In the genomic region with DNA sequence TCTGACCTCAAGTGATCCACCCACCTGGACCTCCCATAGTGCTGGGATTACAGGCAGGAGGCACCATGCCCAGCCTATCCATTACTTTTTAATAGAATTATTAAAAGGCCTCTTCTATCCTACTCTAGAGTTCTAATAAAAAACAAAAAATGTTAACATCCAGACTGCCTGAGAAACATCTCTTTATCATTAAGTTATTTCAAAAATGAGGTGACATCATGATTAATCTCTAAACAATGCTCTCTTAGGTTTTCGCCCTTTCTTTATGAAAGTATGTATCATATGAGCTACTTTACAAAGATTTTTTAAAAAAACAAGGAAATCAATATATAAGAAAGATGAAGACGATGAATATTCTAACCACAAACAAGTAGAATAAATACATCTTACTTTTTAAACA, we compare ENCODE assay signal across 20 cellular contexts. TPM values are rescaled to one million over a fixed set of nuclear protein-coding genes. Genes with fewer than 3 reads are reported as not detected.
DNase-seq lines count a peak whose midpoint lies in the region; ATAC-seq and TF ChIP-seq lines count a peak whose summit lies in the region.
"Had no signal": no experiment of that assay in that cellular context is flagged by ENCODE, and none has a peak within 500 bp of the region (broad histone marks: within the 10 kb centered on the region; RNA-seq: fewer than 3 reads in every experiment).

No MANE protein-coding gene starts in this region.

- peak overlapping the region; percentile 13; the same call in 1 of the 2 replicates for H3K9ac ChIP-seq in SK-N-SH
- H3K9ac ChIP-seq: KMS-11 had no signal

- no peaks in the 10 kb centered on the region for H3K79me2 ChIP-seq in SK-N-SH (ENCODE audit: insufficient read depth)

- no peaks in the 10 kb centered on the region for H3K27me3 ChIP-seq in SK-N-SH (ENCODE audit: insufficient read depth)
- H3K27me3 ChIP-seq in psoas muscle (ENCODE audit: insufficient read depth in 3 of 3, low read length in 2 of 3): no peaks in the 10 kb centered on the region
- H3K27me3 ChIP-seq: dorsolateral prefrontal cortex, SJCRH30 had no signal

- POLR2A ChIA-PET in SK-N-SH (lab: Yijun Ruan, JAX): no interaction called here

- CTCF ChIA-PET in Calu3 (lab: Charles Lee) (no interaction called here), SK-N-SH (lab: Yijun Ruan, JAX) (interaction anchor here (1.0 kb wide), 1 partner anchor 9 kb away, joined by 3 read pairs; no protein-coding TSS in a partner anchor)

- peaks cover 23% of the 10 kb centered on the region for H3K4me1 Mint-ChIP-seq in Calu3 (ENCODE audit: low read depth, unreplicated experiment)
- H3K4me1 Mint-ChIP-seq: stimulated activated naive B cell treated with anti-CD40 and anti-IgM and Interleukin-4, amounts not matched to agents 10 μg/mL and 1 μg/mL and 100 μg/mL, for 72 hours had no signal

- DNase-seq in Calu3 (no peak), SK-N-SH (no peak), fibroblast of pulmonary artery (ENCODE audit: low read depth) (peak; percentile 58), psoas muscle (no peak), kidney glomerular epithelial cell (lab: John Stamatoyannopoulos, UW) (no peak), NCI-H524 (lab: John Stamatoyannopoulos, UW) (no peak)
- DNase-seq: activated CD4-positive, CD25-positive, alpha-beta regulatory T cell; activated CD8-positive, alpha-beta T cell treated with anti-CD3 and anti-CD28 coated beads, Interleukin-2, amount 10 ng/mL, durations not matched to agents 7 days and 5 days; activated T-cell treated with anti-CD3 and anti-CD28 coated beads, Interleukin-2, amount 50 U/mL, for 48 hours; CD8-positive, alpha-beta T cell; dorsolateral prefrontal cortex; NCI-H1105; NCI-H2107; NCI-H526 treated with DMSO at 0.1 percent for 48 hours; SJCRH30; stimulated activated naive B cell treated with anti-CD40 and anti-IgM and Interleukin-4, amounts not matched to agents 10 μg/mL and 1 μg/mL and 100 μg/mL, for 72 hours had no signal

- H3K4me1 ChIP-seq in SK-N-SH (ENCODE audit: control insufficient read depth in 1 of 2, insufficient read depth in 2 of 2, low read depth in 1 of 2, low read length in 1 of 2): peaks cover 0 to 12% of the 10 kb centered on the region in 2 experiments; a peak in 1 of 4 replicates
- H3K4me1 ChIP-seq in psoas muscle: peaks cover 9% of the 10 kb centered on the region
- H3K4me1 ChIP-seq: SJCRH30 had no signal

- BruUV-seq in Calu3 (replicated peaks; lab: Mats Ljungman, UMichigan): no TSS peak

- H3K36me3 Mint-ChIP-seq in Calu3 (ENCODE audit: insufficient read depth, unreplicated experiment): peaks cover 60% of the 10 kb centered on the region
- H3K36me3 Mint-ChIP-seq: activated naive CD4-positive, alpha-beta T cell treated with anti-CD3 and anti-CD28 coated beads, Interleukin-2, amount 50 U/mL, for 72 hours; CD8-positive, alpha-beta T cell had no signal

- H4K20me1 ChIP-seq in SK-N-SH (ENCODE audit: insufficient read depth): no peaks in the 10 kb centered on the region

- no peak overlapping the region for H3K4me2 ChIP-seq in SK-N-SH
- H3K4me2 ChIP-seq: KMS-11 had no signal

- H3K36me3 ChIP-seq in SK-N-SH (replicated peaks in 1 of 2; ENCODE audit: control insufficient read depth in 1 of 2, insufficient read depth in 2 of 2, low read length in 1 of 2) (no peaks in the 10 kb centered on the region), psoas muscle (ENCODE audit: insufficient read depth in 1 of 2, low read depth in 1 of 2) (no peaks in the 10 kb centered on the region)
- H3K36me3 ChIP-seq: SJCRH30 had no signal

- H3K9me3 ChIP-seq in SK-N-SH: no peaks in the 10 kb centered on the region
- no peaks in the 10 kb centered on the region for H3K9me3 ChIP-seq in psoas muscle
- H3K9me3 ChIP-seq: SJCRH30 had no signal

- intact Hi-C loops in Calu3 (cut with micrococcal nuclease; ENCODE audit: unreplicated experiment) (loop anchor here (5.0 kb wide), 1 partner anchor 38 kb away; no protein-coding TSS in a partner anchor), psoas muscle (cut with DNase I) (no loop called here)

- H3K27me3 Mint-ChIP-seq in Calu3 (ENCODE audit: unreplicated experiment): no peaks in the 10 kb centered on the region
- H3K27me3 Mint-ChIP-seq: stimulated activated naive B cell treated with anti-CD40 and anti-IgM and Interleukin-4, amounts not matched to agents 10 μg/mL and 1 μg/mL and 100 μg/mL, for 72 hours had no signal

- no peak for TF ChIP-seq EP300 in SK-N-SH (IDR thresholded peaks at IDR 0.05; ENCODE audit: borderline replicate concordance in 1 of 2, low read depth in 1 of 2, low read length in 1 of 2)

- no peak overlapping the region for H3K4me3 ChIP-seq in SK-N-SH (ENCODE audit: low read depth in 2 of 2, low read length in 1 of 2)
- H3K4me3 ChIP-seq in fibroblast of pulmonary artery (replicated peaks; ENCODE audit: low read depth, low read length): no peak overlapping the region
- H3K4me3 ChIP-seq in psoas muscle: peak overlapping the region; percentile 56
- H3K4me3 ChIP-seq: SJCRH30 had no signal

- H3F3A ChIP-seq in SK-N-SH (replicated peaks; ENCODE audit: insufficient read depth): peaks cover 12% of the 10 kb centered on the region

- H3K9me2 ChIP-seq in SK-N-SH: no peaks in the 10 kb centered on the region

- TF ChIP-seq CTCF in Calu3 (IDR thresholded peaks at IDR 0.05; ENCODE audit: unreplicated experiment): no peak
- no peak for TF ChIP-seq CTCF in SK-N-SH (IDR thresholded peaks at IDR 0.05)
- TF ChIP-seq CTCF in fibroblast of pulmonary artery (IDR thresholded peaks at IDR 0.05; ENCODE audit: low read length, missing control alignments): no peak
- no peak for TF ChIP-seq CTCF in psoas muscle (IDR thresholded peaks at IDR 0.05)

- H3K27ac Mint-ChIP-seq in Calu3 (ENCODE audit: unreplicated experiment): peak overlapping the region; percentile 15
- H3K27ac Mint-ChIP-seq: activated CD8-positive, alpha-beta T cell treated with anti-CD3 and anti-CD28 coated beads, Interleukin-2, amount 10 ng/mL, durations not matched to agents 7 days and 5 days; activated naive CD4-positive, alpha-beta T cell treated with anti-CD3 and anti-CD28 coated beads, Interleukin-2, amount 50 U/mL, for 72 hours; CD8-positive, alpha-beta T cell; stimulated activated naive B cell treated with anti-CD40 and anti-IgM and Interleukin-4, amounts not matched to agents 10 μg/mL and 1 μg/mL and 100 μg/mL, for 72 hours had no signal

- ATAC-seq in psoas muscle (peak in 1 of 4 donors; percentile 32), HG03045 (IDR thresholded peaks at IDR 0.05; ENCODE audit: unreplicated experiment) (no peak), GM21447 (IDR thresholded peaks at IDR 0.05; ENCODE audit: unreplicated experiment) (no peak)
- ATAC-seq: activated CD8-positive, alpha-beta T cell treated with anti-CD3 and anti-CD28 coated beads, Interleukin-2, amount 10 ng/mL, durations not matched to agents 7 days and 5 days; activated naive CD4-positive, alpha-beta T cell treated with anti-CD3 and anti-CD28 coated beads, Interleukin-2, amount 50 U/mL, for 72 hours; CD8-positive, alpha-beta T cell; stimulated activated naive B cell treated with anti-CD40 and anti-IgM and Interleukin-4, amounts not matched to agents 10 μg/mL and 1 μg/mL and 100 μg/mL, for 72 hours had no signal

- H3K27ac ChIP-seq in SK-N-SH (ENCODE audit: low read depth in 2 of 2, low read length in 1 of 2): peak overlapping the region in 1 of 2 experiments; percentile 69; a peak in 2 of 4 replicates
- no peak overlapping the region for H3K27ac ChIP-seq in psoas muscle
- H3K27ac ChIP-seq: dorsolateral prefrontal cortex, KMS-11, SJCRH30 had no signal

- no peaks in the 10 kb centered on the region for H3K9me3 Mint-ChIP-seq in Calu3 (ENCODE audit: low read depth, unreplicated experiment)
- H3K9me3 Mint-ChIP-seq: activated naive CD4-positive, alpha-beta T cell treated with anti-CD3 and anti-CD28 coated beads, Interleukin-2, amount 50 U/mL, for 72 hours; CD8-positive, alpha-beta T cell; stimulated activated naive B cell treated with anti-CD40 and anti-IgM and Interleukin-4, amounts not matched to agents 10 μg/mL and 1 μg/mL and 100 μg/mL, for 72 hours had no signal

- TF ChIP-seq RAD21 in SK-N-SH (IDR thresholded peaks at IDR 0.05; ENCODE audit: low read length): no peak

- WGBS in SK-N-SH (ENCODE audit: low lambda C conversion rate): 68% methylated on average over 2 of the region's 2 CpGs
- 94 to 95% (median 94%) methylated on average over 2 of the region's 2 CpGs for WGBS in psoas muscle, 3 donors

- peak overlapping the region; percentile 20; the same call in 1 of the 2 replicates for H2AFZ ChIP-seq in SK-N-SH (ENCODE audit: low read depth)

- H3K4me3 Mint-ChIP-seq in Calu3 (ENCODE audit: low read depth, unreplicated experiment): no peak overlapping the region
- H3K4me3 Mint-ChIP-seq: activated CD8-positive, alpha-beta T cell treated with anti-CD3 and anti-CD28 coated beads, Interleukin-2, amount 10 ng/mL, durations not matched to agents 7 days and 5 days; CD8-positive, alpha-beta T cell; stimulated activated naive B cell treated with anti-CD40 and anti-IgM and Interleukin-4, amounts not matched to agents 10 μg/mL and 1 μg/mL and 100 μg/mL, for 72 hours had no signal

TF ChIP-seq in SK-N-SH, 30 proteins besides CTCF, POLR2A, EP300 and RAD21 (continues in another document):
- TF ChIP-seq GATA2 (CRISPR knock-in tag; IDR thresholded peaks at IDR 0.05) (no peak), SIN3A (IDR thresholded peaks at IDR 0.05; ENCODE audit: borderline replicate concordance, low read depth, low read length) (no peak), GABPA (IDR thresholded peaks at IDR 0.05; ENCODE audit: low read depth) (no peak), SMC3 (IDR thresholded peaks at IDR 0.05; ENCODE audit: low read depth, low read length) (no peak), TCF12 (IDR thresholded peaks at IDR 0.05) (0 out of 2 replicates have a peak, but pooled peaks have one; percentile 23), MXI1 (IDR thresholded peaks at IDR 0.05; ENCODE audit: low read depth, low read length) (no peak)
- TF ChIP-seq, protein P1, sequence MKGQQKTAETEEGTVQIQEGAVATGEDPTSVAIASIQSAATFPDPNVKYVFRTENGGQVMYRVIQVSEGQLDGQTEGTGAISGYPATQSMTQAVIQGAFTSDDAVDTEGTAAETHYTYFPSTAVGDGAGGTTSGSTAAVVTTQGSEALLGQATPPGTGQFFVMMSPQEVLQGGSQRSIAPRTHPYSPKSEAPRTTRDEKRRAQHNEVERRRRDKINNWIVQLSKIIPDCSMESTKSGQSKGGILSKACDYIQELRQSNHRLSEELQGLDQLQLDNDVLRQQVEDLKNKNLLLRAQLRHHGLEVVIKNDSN (IDR thresholded peaks at IDR 0.05; ENCODE audit: borderline replicate concordance, low read depth): no peak

RNA-seq across cellular contexts. Expression of gene FGD6, which starts 52.6 kb away (rescaled TPM):
- total RNA-seq in Calu3 (2022) (64.5 and 66.6 TPM in 2 replicates), psoas muscle (1 to 10 TPM; 2.5 to 7.1 (median 4.4) TPM)
- polyA plus RNA-seq in SK-N-SH (2012; rRNA removed) (2.8 and 3.8 TPM in 2 replicates), psoas muscle (1 to 10 TPM in 2 of 3 donors, under 1 TPM in 1; 0.96 to 2.8 (median 1.6) TPM)
- polyA plus RNA-seq in SK-N-SH (2012; cell fraction: cytosol; rRNA removed): 2.4 and 2.7 TPM in 2 replicates
- polyA plus RNA-seq in SK-N-SH (2012; cell fraction: nucleus; rRNA removed): 3.9 and 9.8 TPM in 2 replicates

RNA-seq across cellular contexts. Expression of gene VEZT, which starts 53.0 kb away (rescaled TPM):
- total RNA-seq in Calu3 (2022): 149 and 160 TPM in 2 replicates
- polyA plus RNA-seq in SK-N-SH (2012; rRNA removed): 41.2 and 55.0 TPM in 2 replicates
- 58.3 and 62.7 TPM in 2 replicates for polyA plus RNA-seq in SK-N-SH (2012; cell fraction: cytosol; rRNA removed)
- polyA plus RNA-seq in SK-N-SH (2012; cell fraction: nucleus; rRNA removed): 20.6 and 53.6 TPM in 2 replicates
- total RNA-seq in psoas muscle: 100 to 1,000 TPM in 2 of 4 donors, 10 to 100 TPM in 2; 74.4 to 121 (median 95.3) TPM
- polyA plus RNA-seq in psoas muscle: 10 to 100 TPM; 31.6 to 83.2 (median 33.9) TPM
